1 cellular context compared by ENCODE assay signal in genomic region chr5:138336952-138337684, GRCh38.
TF ChIP-seq lines count a peak whose summit lies in the region.

No MANE protein-coding gene starts in this region.

TF ChIP-seq in SK-N-SH, 30 proteins besides CTCF, POLR2A, EP300 and RAD21 (continued from another document):
- TF ChIP-seq, protein P1, sequence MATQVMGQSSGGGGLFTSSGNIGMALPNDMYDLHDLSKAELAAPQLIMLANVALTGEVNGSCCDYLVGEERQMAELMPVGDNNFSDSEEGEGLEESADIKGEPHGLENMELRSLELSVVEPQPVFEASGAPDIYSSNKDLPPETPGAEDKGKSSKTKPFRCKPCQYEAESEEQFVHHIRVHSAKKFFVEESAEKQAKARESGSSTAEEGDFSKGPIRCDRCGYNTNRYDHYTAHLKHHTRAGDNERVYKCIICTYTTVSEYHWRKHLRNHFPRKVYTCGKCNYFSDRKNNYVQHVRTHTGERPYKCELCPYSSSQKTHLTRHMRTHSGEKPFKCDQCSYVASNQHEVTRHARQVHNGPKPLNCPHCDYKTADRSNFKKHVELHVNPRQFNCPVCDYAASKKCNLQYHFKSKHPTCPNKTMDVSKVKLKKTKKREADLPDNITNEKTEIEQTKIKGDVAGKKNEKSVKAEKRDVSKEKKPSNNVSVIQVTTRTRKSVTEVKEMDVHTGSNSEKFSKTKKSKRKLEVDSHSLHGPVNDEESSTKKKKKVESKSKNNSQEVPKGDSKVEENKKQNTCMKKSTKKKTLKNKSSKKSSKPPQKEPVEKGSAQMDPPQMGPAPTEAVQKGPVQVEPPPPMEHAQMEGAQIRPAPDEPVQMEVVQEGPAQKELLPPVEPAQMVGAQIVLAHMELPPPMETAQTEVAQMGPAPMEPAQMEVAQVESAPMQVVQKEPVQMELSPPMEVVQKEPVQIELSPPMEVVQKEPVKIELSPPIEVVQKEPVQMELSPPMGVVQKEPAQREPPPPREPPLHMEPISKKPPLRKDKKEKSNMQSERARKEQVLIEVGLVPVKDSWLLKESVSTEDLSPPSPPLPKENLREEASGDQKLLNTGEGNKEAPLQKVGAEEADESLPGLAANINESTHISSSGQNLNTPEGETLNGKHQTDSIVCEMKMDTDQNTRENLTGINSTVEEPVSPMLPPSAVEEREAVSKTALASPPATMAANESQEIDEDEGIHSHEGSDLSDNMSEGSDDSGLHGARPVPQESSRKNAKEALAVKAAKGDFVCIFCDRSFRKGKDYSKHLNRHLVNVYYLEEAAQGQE (IDR thresholded peaks at IDR 0.05; ENCODE audit: low read depth, low read length), result no peak
- no peak for TF ChIP-seq FOXJ3 (CRISPR knock-in tag; IDR thresholded peaks at IDR 0.05)
- TF ChIP-seq USF2 (IDR thresholded peaks at IDR 0.05; ENCODE audit: borderline replicate concordance, low read depth, low read length), result no peak
- TF ChIP-seq, protein P2, sequence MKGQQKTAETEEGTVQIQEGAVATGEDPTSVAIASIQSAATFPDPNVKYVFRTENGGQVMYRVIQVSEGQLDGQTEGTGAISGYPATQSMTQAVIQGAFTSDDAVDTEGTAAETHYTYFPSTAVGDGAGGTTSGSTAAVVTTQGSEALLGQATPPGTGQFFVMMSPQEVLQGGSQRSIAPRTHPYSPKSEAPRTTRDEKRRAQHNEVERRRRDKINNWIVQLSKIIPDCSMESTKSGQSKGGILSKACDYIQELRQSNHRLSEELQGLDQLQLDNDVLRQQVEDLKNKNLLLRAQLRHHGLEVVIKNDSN (IDR thresholded peaks at IDR 0.05; ENCODE audit: borderline replicate concordance, low read depth), result peak; percentile 25; the same call in 1 of the 2 replicates
- no peak for TF ChIP-seq FOSL2 (IDR thresholded peaks at IDR 0.05; ENCODE audit: borderline replicate concordance, low read depth)
- TF ChIP-seq ELF1 (IDR thresholded peaks at IDR 0.05), result no peak
- TF ChIP-seq NFIC (IDR thresholded peaks at IDR 0.05; ENCODE audit: borderline replicate concordance), result no peak
- TF ChIP-seq GABPA (IDR thresholded peaks at IDR 0.05; ENCODE audit: low read depth), result 0 out of 2 replicates have a peak, but pooled peaks have one; percentile 11
- TF ChIP-seq RFX5 (IDR thresholded peaks at IDR 0.05; ENCODE audit: low read length), result no peak
- TF ChIP-seq MAX (IDR thresholded peaks at IDR 0.05; ENCODE audit: low read depth), result 0 out of 2 replicates have a peak, but pooled peaks have one; percentile 12
- TF ChIP-seq RCOR1 (IDR thresholded peaks at IDR 0.05; ENCODE audit: low read length), result peak; percentile 25; the same call in 1 of the 2 replicates
TF ChIP-seq in SK-N-SH: peak in this region for 5.
